In the genomic region with DNA sequence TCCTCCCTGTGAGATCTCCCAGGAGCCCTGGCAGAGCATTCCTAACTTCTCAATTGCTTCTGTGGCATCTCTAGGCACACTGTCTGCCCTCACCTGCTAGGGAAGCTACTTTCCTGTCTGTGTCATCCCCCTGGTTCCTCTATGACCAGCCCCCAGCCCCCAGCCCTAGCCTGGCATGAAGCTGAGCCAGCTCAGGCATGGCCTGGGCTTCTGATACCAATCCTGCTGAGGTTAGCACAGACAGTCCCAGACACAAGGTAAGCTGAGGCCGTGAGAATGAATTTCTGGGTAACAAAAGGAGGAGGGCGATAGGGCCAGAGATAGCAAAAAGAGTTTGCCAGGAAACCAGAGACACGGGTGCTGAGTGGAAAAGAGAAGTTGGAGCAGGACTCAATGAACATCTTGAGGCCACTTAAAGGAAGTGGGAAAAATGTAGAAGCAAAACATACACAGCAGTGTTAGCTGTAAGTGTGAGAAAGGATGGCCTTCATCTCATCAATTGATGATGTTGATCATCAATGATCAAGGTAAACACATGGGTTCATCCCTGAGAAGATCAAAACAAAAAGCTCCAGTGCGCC, we compare ENCODE assay signal across 23 cellular contexts.
DNase-seq lines count a peak whose midpoint lies in the region; ATAC-seq, FAIRE-seq and TF ChIP-seq lines count a peak whose summit lies in the region.
"Had no signal": no experiment of that assay in that cellular context is flagged by ENCODE, and none has a peak within 500 bp of the region (broad histone marks: within the 10 kb centered on the region; RNA-seq: fewer than 3 reads in every experiment).

No MANE protein-coding gene starts in this region.

- no peak overlapping the region for H3K4me2 ChIP-seq in GM12878 (ENCODE audit: control insufficient read depth, insufficient read depth)
- H3K4me2 ChIP-seq in neuronal stem cell (ENCODE audit: insufficient read depth, low read length, poor library complexity, severe bottlenecking): no peak overlapping the region

- in situ Hi-C loops in GM12878 (cut with MboI): no loop called here

- 77% methylated on average over 4 of the region's 4 CpGs for WGBS in GM12878 (ENCODE audit: insufficient coverage, insufficient replicate concordance, low lambda C conversion rate, missing lambda C conversion rate)
- no CpG with 5 or more reads among the region's 4 CpGs for WGBS in neuronal stem cell (ENCODE audit: extremely low coverage in 2 of 2, insufficient read length in 2 of 2, insufficient replicate concordance in 1 of 2), 2 donors

- POLR2A ChIA-PET in GM12878 (lab: Charles Lee): interaction anchor here (0.5 to 0.7 kb wide), 2 partner anchors 32 to 165 kb away, joined by 3 to 4 read pairs; no protein-coding TSS in a partner anchor

- H2AK5ac ChIP-seq in neuronal stem cell (ENCODE audit: low read depth, low read length): no peak overlapping the region

- H3K4me1 ChIP-seq in GM12878 (ENCODE audit: control insufficient read depth, insufficient read depth, low read length) (peaks cover 25% of the 10 kb centered on the region), neutrophil (ENCODE audit: control insufficient read depth in 1 of 2, insufficient read depth in 1 of 2, low read depth in 1 of 2, low read length in 1 of 2) (peaks cover 41 to 52% of the 10 kb centered on the region in 2 experiments), neuronal stem cell (ENCODE audit: control insufficient read depth in 2 of 2, insufficient read depth in 1 of 2, low read depth in 1 of 2, low read length in 2 of 2) (peaks cover 0 to 6% of the 10 kb centered on the region in 2 donors)

- H2BK120ac ChIP-seq in neuronal stem cell (ENCODE audit: low read depth, low read length): no peak overlapping the region

- no peak overlapping the region for H2BK5ac ChIP-seq in neuronal stem cell (ENCODE audit: low read length)

- H3K18ac ChIP-seq in neuronal stem cell (ENCODE audit: low read length): no peak overlapping the region

- no TSS peak for BruUV-seq in GM12878 (replicated peaks; lab: Mats Ljungman, UMichigan)

- TF ChIP-seq RAD21 in GM12878 (IDR thresholded peaks at IDR 0.05; ENCODE audit: insufficient read depth, low read depth, low read length): no peak

- H2BK12ac ChIP-seq in neuronal stem cell (ENCODE audit: low read length): no peak overlapping the region

- no peak for ATAC-seq in GM12878
- ATAC-seq: T-cell had no signal

- H3K9me3 ChIP-seq in GM12878 (replicated peaks; ENCODE audit: control insufficient read depth, insufficient read depth, low read length): no peaks in the 10 kb centered on the region; the same call in 1 of the 3 replicates
- no peaks in the 10 kb centered on the region for H3K9me3 ChIP-seq in neutrophil
- H3K9me3 ChIP-seq in neuronal stem cell (replicated peaks in 1 of 2; ENCODE audit: control insufficient read depth in 2 of 2, insufficient read depth in 1 of 2, low read depth in 1 of 2, low read length in 2 of 2): no peaks in the 10 kb centered on the region
- H3K9me3 ChIP-seq: MG63, prostate gland, suprapubic skin had no signal

- TF ChIP-seq EP300 in GM12878 (IDR thresholded peaks at IDR 0.05; ENCODE audit: borderline replicate concordance in 1 of 2, control insufficient read depth in 1 of 2, low read depth in 2 of 2, low read length in 2 of 2): no peak

- no peaks in the 10 kb centered on the region for H3K79me2 ChIP-seq in GM12878 (ENCODE audit: control insufficient read depth, insufficient read depth, low read length)

- no peak overlapping the region for H4K8ac ChIP-seq in neuronal stem cell (ENCODE audit: low read depth, low read length)

- H3K36me3 ChIP-seq in GM12878 (ENCODE audit: control insufficient read depth in 2 of 2, insufficient read depth in 2 of 2, low read length in 1 of 2) (no peaks in the 10 kb centered on the region), neutrophil (no peaks in the 10 kb centered on the region), neuronal stem cell (replicated peaks in 1 of 2; ENCODE audit: control insufficient read depth in 2 of 2, insufficient read depth in 2 of 2, low read length in 2 of 2) (no peaks in the 10 kb centered on the region)
- H3K36me3 ChIP-seq: brain microvascular endothelial cell, MG63, prostate gland, suprapubic skin had no signal

- no peak overlapping the region for H3K23ac ChIP-seq in neuronal stem cell (ENCODE audit: low read depth, low read length, poor library complexity)

- RAD21 ChIA-PET in GM12878 (lab: Charles Lee; ENCODE audit: unreplicated experiment): interaction anchor here (1.1 kb wide), 1 partner anchor 32 kb away, joined by 4 read pairs; no protein-coding TSS in a partner anchor

- intact Hi-C loops in GM12878 (cut with micrococcal nuclease; ENCODE audit: unreplicated experiment): no loop called here

- no peak for TF ChIP-seq CTCF in GM12878 (IDR thresholded peaks at IDR 0.05 in 2 of 3, conservative IDR thresholded peaks at IDR 0.05 in 1 of 3; ENCODE audit: control insufficient read depth in 2 of 3, extremely low read depth in 1 of 3, insufficient read depth in 1 of 3, low read depth in 3 of 3, low read length in 3 of 3)
- no peak for TF ChIP-seq CTCF in neutrophil (IDR thresholded peaks at IDR 0.05)

- no peak overlapping the region for H3K4ac ChIP-seq in neuronal stem cell (ENCODE audit: low read length)

- H3K9ac ChIP-seq in GM12878 (ENCODE audit: control insufficient read depth, insufficient read depth, low read length) (no peak overlapping the region), neuronal stem cell (ENCODE audit: low read depth, low read length, poor library complexity) (no peak overlapping the region)

- SMC1A ChIA-PET in GM12878 (lab: Charles Lee; ENCODE audit: uncharacterized antibody, unreplicated experiment): no interaction called here

- no peaks in the 10 kb centered on the region for H3K79me1 ChIP-seq in neuronal stem cell (ENCODE audit: low read depth, low read length)

- no peak overlapping the region for H2BK15ac ChIP-seq in neuronal stem cell (ENCODE audit: low read length)

- CTCF ChIA-PET in GM12878 (lab: Yijun Ruan, JAX): interaction anchor here (0.8 to 1.1 kb wide), 2 partner anchors 9 to 94 kb away, joined by 4 to 5 read pairs; no protein-coding TSS in a partner anchor

- DNase-seq in CD1c-positive myeloid dendritic cell (ENCODE audit: extremely low spot score) (peak; percentile 71), Kasumi-1 (lab: John Stamatoyannopoulos, UW) (peak; percentile 67 to 69), GM12878 (ENCODE audit: low read depth, low spot score) (no peak), NOMO-1 (lab: John Stamatoyannopoulos, UW; ENCODE audit: unreplicated experiment in 2 of 2) (no peak), NCI-H226 (no peak), neuronal stem cell (ENCODE audit: low spot score) (no peak)
- DNase-seq in activated T-cell treated with anti-CD3 and anti-CD28 coated beads, Interleukin-2, amount 50 U/mL, for 48 hours: no peak
- DNase-seq: ACHN; activated CD4-positive, alpha-beta T cell treated with anti-CD3 and anti-CD28 coated beads, Interleukin-2, amount 50 U/mL, for 4 hours; brain microvascular endothelial cell; left cardiac atrium; MG63; NCI-H1694 treated with DMSO at 0.1 percent for 48 hours; NCI-H774; Right ventricle myocardium superior; T-cell had no signal

- no peak overlapping the region for H3K14ac ChIP-seq in neuronal stem cell (ENCODE audit: low read length)

- no peak for FAIRE-seq in GM12878 (lab: Jason Lieb, UNC)
- FAIRE-seq: endometrium, GM18507 had no signal

- H3K27me3 ChIP-seq in GM12878 (replicated peaks in 1 of 2; ENCODE audit: control insufficient read depth in 2 of 2, insufficient read depth in 2 of 2, low read length in 1 of 2) (no peaks in the 10 kb centered on the region), neutrophil (no peaks in the 10 kb centered on the region), neuronal stem cell (ENCODE audit: control insufficient read depth in 3 of 3, insufficient read depth in 3 of 3, low read depth in 1 of 3, low read length in 3 of 3) (no peaks in the 10 kb centered on the region)
- H3K27me3 ChIP-seq: brain microvascular endothelial cell, MG63, suprapubic skin had no signal

- H3K27ac ChIP-seq in GM12878 (ENCODE audit: control insufficient read depth, insufficient read depth) (no peak overlapping the region), neutrophil (peak overlapping the region; percentile 81), neuronal stem cell (replicated peaks; ENCODE audit: low read length) (no peak overlapping the region)
- H3K27ac ChIP-seq: brain microvascular endothelial cell, C4-2B, prostate gland, suprapubic skin had no signal

- no peaks in the 10 kb centered on the region for H4K20me1 ChIP-seq in GM12878 (ENCODE audit: control insufficient read depth, insufficient read depth)

- no peak overlapping the region for H4K91ac ChIP-seq in neuronal stem cell (ENCODE audit: low read depth, low read length, poor library complexity)

- H3K4me3 ChIP-seq in GM12878: no peak overlapping the region
- H3K4me3 ChIP-seq in neutrophil (ENCODE audit: low read depth in 1 of 2, low read length in 1 of 2): peak overlapping the region in 1 of 2 experiments; percentile 23
- H3K4me3 ChIP-seq in neuronal stem cell (ENCODE audit: low read length in 2 of 2): no peak overlapping the region
- H3K4me3 ChIP-seq: coronary artery, MG63, prostate gland, suprapubic skin had no signal

- no peak overlapping the region for H2AFZ ChIP-seq in GM12878 (ENCODE audit: control insufficient read depth, low read depth, low read length)
- H2AFZ ChIP-seq in neuronal stem cell (ENCODE audit: low read length): no peak overlapping the region

- TF ChIP-seq POLR2A in GM12878 (IDR thresholded peaks at IDR 0.05; ENCODE audit: low read depth, low read length): no peak

TF ChIP-seq in GM12878, 131 proteins besides CTCF, POLR2A, EP300 and RAD21:
- peak; percentile 6; the same call in 1 of the 2 replicates for TF ChIP-seq SPI1 (IDR thresholded peaks at IDR 0.05; ENCODE audit: borderline replicate concordance, insufficient read depth, low read depth, low read length)
- no peak for TF ChIP-seq MYC (IDR thresholded peaks at IDR 0.05; ENCODE audit: insufficient read depth, insufficient read length, insufficient replicate concordance, low read length, severe bottlenecking)

Comparison
In these comparisons a context has a peak if more than half of its experiments do, and no peak if none do; other contexts are left out.
1. DNase-seq: peak in CD1c-positive myeloid dendritic cell (single experiment) and Kasumi-1 (2 of 2); none in GM12878 (single experiment), NOMO-1 (0 of 2), NCI-H226 (single experiment), neuronal stem cell (single experiment) and activated T-cell treated with anti-CD3 and anti-CD28 coated beads, Interleukin-2, amount 50 U/mL, for 48 hours (0 of 2).